8 cellular contexts compared by ENCODE assay signal in genomic region chr20:2873010-2873746, GRCh38.
DNase-seq lines count a peak whose midpoint lies in the region; ATAC-seq and TF ChIP-seq lines count a peak whose summit lies in the region.

Gene PTPRA (plus strand): TSS chr20:2873481. CDS start chr20:2964278, 90,797 bp downstream.

- peak; percentile 94 for ATAC-seq in GM19023 (IDR thresholded peaks at IDR 0.05; ENCODE audit: unreplicated experiment)
- ATAC-seq in HG03280 (IDR thresholded peaks at IDR 0.05; ENCODE audit: unreplicated experiment) = peak; percentile 94

- DNase-seq in AG09309 (ENCODE audit: low read depth) = peak; percentile 49
- peak; percentile 97 for DNase-seq in NCI-H345 (lab: John Stamatoyannopoulos, UW)
- peak; percentile 80 for DNase-seq in activated CD4-positive, CD25-positive, alpha-beta regulatory T cell treated with anti-CD3 and anti-CD28 coated beads, Interleukin-2, amount 50 U/mL, for 16 hours (ENCODE audit: low read depth, low spot score)
- peak; percentile 84 for DNase-seq in central memory CD4-positive, alpha-beta T cell
- peak; percentile 96 for DNase-seq in islet precursor cell
- DNase-seq in stimulated activated CD4-positive, alpha-beta T cell treated with anti-CD3 and anti-CD28 coated beads, Interleukin-12 subunit alpha, Interleukin-12 subunit beta, amount 100 ng/mL, for 4 hours = peak; percentile 89

- H3K4me3 ChIP-seq in AG09309 (ENCODE audit: control insufficient read depth, low read depth, low read length) = peak within 1 kb of the TSS; percentile 92

- TF ChIP-seq CTCF in AG09309 (IDR thresholded peaks at IDR 0.05; ENCODE audit: control insufficient read depth, insufficient read depth, low read depth, low read length, missing control alignments) = no peak

Comparison
In these comparisons a context has a peak if more than half of its experiments do, and no peak if none do; other contexts are left out.
1. Peak in every context shown above with its lines: DNase-seq, ATAC-seq and H3K4me3 ChIP-seq.